ENCODE assay signal across 10 cellular contexts in the genomic region with DNA sequence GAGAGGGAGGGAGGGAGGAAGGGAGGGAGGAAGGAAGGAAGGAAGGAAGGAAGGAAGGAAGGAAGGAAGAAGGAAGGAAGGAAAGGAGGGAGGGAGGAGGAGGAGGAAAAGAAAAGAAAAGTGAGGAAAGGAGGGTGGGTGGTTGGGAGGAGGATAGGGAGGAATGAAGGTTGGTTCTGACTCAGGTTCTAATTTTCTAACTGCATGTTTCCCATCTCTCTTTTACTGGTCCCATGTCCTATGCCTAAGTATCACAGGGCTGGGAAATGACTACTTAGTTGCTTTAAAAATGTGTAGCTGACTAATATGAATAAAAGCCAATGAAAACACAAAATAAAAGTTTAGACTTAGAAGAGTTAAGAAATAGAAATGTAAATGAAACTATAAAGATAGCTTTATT.
"Had no signal": no experiment of that assay in that cellular context is flagged by ENCODE, and none has a peak within 500 bp of the region (broad histone marks: within the 10 kb centered on the region; RNA-seq: fewer than 3 reads in every experiment).

No MANE protein-coding gene starts in this region.

- H3K4me2 ChIP-seq: GM23338 had no signal

- H3K4me1 ChIP-seq: HAP-1 had no signal

- H3K9ac ChIP-seq: GM23248 had no signal

- H2AFZ ChIP-seq: GM23248, GM23338 had no signal

- H3K9me3 ChIP-seq: HAP-1 had no signal

- H3K36me3 ChIP-seq: HAP-1 had no signal

- H3K27ac ChIP-seq: GM23248 had no signal

- ATAC-seq: GM23338, HCT116 had no signal

- FAIRE-seq: H1, H54 had no signal

- DNase-seq: GM23248, GOT3, H9, HCEC 1CT, HFFc6 had no signal

- H3K4me3 ChIP-seq: GM23248, GM23338, HAP-1 had no signal
